ENCODE assay signal across 16 cellular contexts in genomic region chr9:93087971-93088655, GRCh38. TPM values are rescaled to one million over a fixed set of nuclear protein-coding genes. Genes with fewer than 3 reads are reported as not detected.
DNase-seq lines count a peak whose midpoint lies in the region; ATAC-seq, FAIRE-seq and TF ChIP-seq lines count a peak whose summit lies in the region.
"Had no signal": no experiment of that assay in that cellular context is flagged by ENCODE, and none has a peak within 500 bp of the region (broad histone marks: within the 10 kb centered on the region; RNA-seq: fewer than 3 reads in every experiment).

No MANE protein-coding gene starts in this region.

- no TSS peak for BruUV-seq in HepG2 (replicated peaks; lab: Mats Ljungman, UMichigan)

- no peak overlapping the region for H2AFZ ChIP-seq in HepG2 (ENCODE audit: low read length)

- no peak overlapping the region for H3K4me3 Mint-ChIP-seq in activated T-helper 17 cell treated with anti-CD3 and anti-CD28 coated beads, Interleukin-2, amount 50 U/mL, for 72 hours
- H3K4me3 Mint-ChIP-seq: mesothelial cell of epicardium had no signal

- no peak for FAIRE-seq in HepG2 (lab: Jason Lieb, UNC)
- FAIRE-seq: pancreas had no signal

- H3K4me3 ChIP-seq in right lobe of liver (no peak overlapping the region), HepG2 (replicated peaks in 1 of 3; ENCODE audit: insufficient read depth in 1 of 3, low read depth in 2 of 3, low read length in 3 of 3) (no peak overlapping the region), mucosa of descending colon (no peak overlapping the region), vagina (no peak overlapping the region), foreskin fibroblast (ENCODE audit: low read depth in 1 of 2, low read length in 2 of 2) (no peak overlapping the region)
- H3K4me3 ChIP-seq: ascending aorta, pancreas had no signal

- peak overlapping the region; percentile 98 for H3K27ac Mint-ChIP-seq in activated T-helper 17 cell treated with anti-CD3 and anti-CD28 coated beads, Interleukin-2, amount 50 U/mL, for 72 hours
- H3K27ac Mint-ChIP-seq: mesothelial cell of epicardium had no signal

- peaks cover 58% of the 10 kb centered on the region for H3K36me3 Mint-ChIP-seq in activated T-helper 17 cell treated with anti-CD3 and anti-CD28 coated beads, Interleukin-2, amount 50 U/mL, for 72 hours (ENCODE audit: low read depth)

- H3K79me2 ChIP-seq in HepG2 (ENCODE audit: insufficient read depth, low read length), result no peaks in the 10 kb centered on the region

- CTCF ChIA-PET in HepG2 (lab: Yijun Ruan, JAX; ENCODE audit: low intra/inter-chr PET ratio, low total read pairs), result no interaction called here

- DNase-seq in right lobe of liver, result peak in 2 of 3 donors; percentile 19 to 28
- DNase-seq in HepG2 (ENCODE audit: low spot score), result no peak
- peak in 2 of 3 donors; percentile 20 to 33 for DNase-seq in mucosa of descending colon
- peak; percentile 62 to 84 for DNase-seq in vagina (ENCODE audit: extremely low spot score in 2 of 2)
- DNase-seq in foreskin fibroblast, result no peak
- DNase-seq in globus pallidus (ENCODE audit: low spot score), result no peak
- DNase-seq: cortex of kidney, DMS53, KBM-7, NCI-H1048, NCI-H774 had no signal

- no peak overlapping the region for H3K4me2 ChIP-seq in HepG2 (ENCODE audit: low read depth, low read length)

- peaks cover 43% of the 10 kb centered on the region for H3K4me1 Mint-ChIP-seq in activated T-helper 17 cell treated with anti-CD3 and anti-CD28 coated beads, Interleukin-2, amount 50 U/mL, for 72 hours

- peaks cover 7% of the 10 kb centered on the region for H3K9me3 Mint-ChIP-seq in activated T-helper 17 cell treated with anti-CD3 and anti-CD28 coated beads, Interleukin-2, amount 50 U/mL, for 72 hours

- H3K27ac ChIP-seq in right lobe of liver, result no peak overlapping the region
- H3K27ac ChIP-seq in HepG2 (ENCODE audit: extremely low read length, insufficient read depth, low read length), result no peak overlapping the region
- no peak overlapping the region for H3K27ac ChIP-seq in vagina
- H3K27ac ChIP-seq: ascending aorta, pancreas had no signal

- H3K27me3 ChIP-seq in right lobe of liver (no peaks in the 10 kb centered on the region), HepG2 (ENCODE audit: control insufficient read depth in 1 of 2, insufficient read depth in 2 of 2, low read length in 2 of 2) (peaks cover 1 to 5% of the 10 kb centered on the region in 2 experiments; a peak in 2 of 5 replicates), vagina (no peaks in the 10 kb centered on the region)
- H3K27me3 ChIP-seq: ascending aorta, pancreas had no signal

- ATAC-seq in right lobe of liver (no peak), HepG2 (no peak), mucosa of descending colon (no peak), GM21717 (IDR thresholded peaks at IDR 0.05; ENCODE audit: unreplicated experiment) (no peak)
- ATAC-seq in activated T-helper 17 cell treated with anti-CD3 and anti-CD28 coated beads, Interleukin-2, amount 50 U/mL, for 72 hours (replicated peaks), result no peak
- ATAC-seq: pancreas had no signal

- TF ChIP-seq CTCF in right lobe of liver (IDR thresholded peaks at IDR 0.05) (no peak), HepG2 (CRISPR knock-in tag; IDR thresholded peaks at IDR 0.05) (no peak), mucosa of descending colon (IDR thresholded peaks at IDR 0.05) (no peak), vagina (IDR thresholded peaks at IDR 0.05) (no peak), foreskin fibroblast (IDR thresholded peaks at IDR 0.05; ENCODE audit: low read depth, low read length) (no peak)

- no peaks in the 10 kb centered on the region for H4K20me1 ChIP-seq in HepG2 (ENCODE audit: insufficient read depth, low read length)

- no peak overlapping the region for H3K9ac ChIP-seq in HepG2 (ENCODE audit: insufficient read depth, low read depth, low read length)

- intact Hi-C loops in right lobe of liver (cut with DNase I), result no loop called here
- intact Hi-C loops in HepG2 (cut with micrococcal nuclease; ENCODE audit: unreplicated experiment), result no loop called here
- intact Hi-C loops in mucosa of descending colon (cut with DNase I, micrococcal nuclease), result no loop called here
- intact Hi-C loops in vagina (cut with DNase I), result no loop called here

- WGBS in right lobe of liver (ENCODE audit: insufficient coverage, low coverage, low lambda C conversion rate, missing lambda C conversion rate), result 100% methylated on average over 6 of the region's 12 CpGs
- 72% methylated on average over 11 of the region's 12 CpGs for WGBS in HepG2 (ENCODE audit: low lambda C conversion rate)

- H3K27me3 Mint-ChIP-seq in activated T-helper 17 cell treated with anti-CD3 and anti-CD28 coated beads, Interleukin-2, amount 50 U/mL, for 72 hours, result no peaks in the 10 kb centered on the region

- H3K9me3 ChIP-seq in right lobe of liver (no peaks in the 10 kb centered on the region), HepG2 (ENCODE audit: low read length) (no peaks in the 10 kb centered on the region), mucosa of descending colon (no peaks in the 10 kb centered on the region), vagina (peaks cover 7% of the 10 kb centered on the region)
- H3K9me3 ChIP-seq: pancreas had no signal

- in situ Hi-C loops in HepG2 (cut with HindIII; ENCODE audit: extremely low pct_ligation_motif_present, low pct_unique_long_range_greater_than_20kb), result no loop called here

- no peak for TF ChIP-seq RAD21 in HepG2 (CRISPR knock-in tag; IDR thresholded peaks at IDR 0.05)

- H3K4me1 ChIP-seq in right lobe of liver (no peaks in the 10 kb centered on the region), HepG2 (ENCODE audit: insufficient read depth, low read length) (peaks cover 42% of the 10 kb centered on the region), mucosa of descending colon (ENCODE audit: low read depth) (peaks cover 3% of the 10 kb centered on the region), vagina (peaks cover 5% of the 10 kb centered on the region)
- H3K4me1 ChIP-seq: ascending aorta, pancreas had no signal

- TF ChIP-seq POLR2A in right lobe of liver (IDR thresholded peaks at IDR 0.05), result no peak
- TF ChIP-seq POLR2A in HepG2 (IDR thresholded peaks at IDR 0.05; ENCODE audit: insufficient read depth in 1 of 2, low read depth in 2 of 2, low read length in 2 of 2), result no peak
- no peak for TF ChIP-seq POLR2A in vagina (IDR thresholded peaks at IDR 0.05)

- peaks cover 0 to 4% (median 0%) of the 10 kb centered on the region in 4 donors for H3K36me3 ChIP-seq in right lobe of liver
- no peaks in the 10 kb centered on the region for H3K36me3 ChIP-seq in HepG2 (replicated peaks in 1 of 2; ENCODE audit: control insufficient read depth in 1 of 2, insufficient read depth in 2 of 2, low read length in 2 of 2)
- H3K36me3 ChIP-seq in mucosa of descending colon (ENCODE audit: low read depth), result no peaks in the 10 kb centered on the region
- no peaks in the 10 kb centered on the region for H3K36me3 ChIP-seq in vagina
- H3K36me3 ChIP-seq: pancreas had no signal

- TF ChIP-seq EP300 in HepG2 (IDR thresholded peaks at IDR 0.05; ENCODE audit: low read depth in 2 of 2, low read length in 2 of 2) (no peak), HepG2 (CRISPR knock-in tag; IDR thresholded peaks at IDR 0.05; ENCODE audit: borderline replicate concordance) (no peak)

- POLR2A ChIA-PET in HepG2 (lab: Yijun Ruan, JAX), result no interaction called here

RNA-seq across cellular contexts. Expression of gene CARD19, which starts 7.9 kb away (rescaled TPM):
- total RNA-seq in right lobe of liver (10 to 100 TPM in 3 of 6 experiments, 1 to 10 TPM in 3; 6.3 to 31.7 (median 12.1) TPM), HepG2 (2016; rRNA removed; fragmentation: Illumina TruSeq; extraction: Trizol) (15.2 and 18.4 TPM in 2 replicates), mucosa of descending colon (10 to 100 TPM; 39.1 to 47.8 (median 44.2) TPM), vagina (63.3 TPM)
- 15.8 and 20.2 TPM in 2 replicates for total RNA-seq in HepG2 (2016; cell fraction: cytosol; rRNA removed; fragmentation: Illumina TruSeq; extraction: Trizol; ENCODE audit: low read depth)
- total RNA-seq in HepG2 (2016; cell fraction: insoluble cytoplasmic fraction; rRNA removed; fragmentation: Illumina TruSeq; extraction: Trizol), result 18.6 and 20.5 TPM in 2 replicates
- 17.3 and 29.5 TPM in 2 replicates for total RNA-seq in HepG2 (2016; cell fraction: membrane; rRNA removed; fragmentation: Illumina TruSeq; extraction: Trizol)
- 8.3 and 12.2 TPM in 2 replicates for total RNA-seq in HepG2 (2016; cell fraction: nucleus; rRNA removed; fragmentation: Illumina TruSeq; extraction: Trizol)
- 47.2 and 62.0 TPM in 2 replicates for polyA plus RNA-seq in HepG2 (2011; rRNA removed)
- polyA plus RNA-seq in HepG2 (2011; cell fraction: cytosol; rRNA removed), result 33.8 and 73.1 TPM in 2 replicates
- polyA plus RNA-seq in HepG2 (2011; cell fraction: nucleus; rRNA removed), result 101 and 106 TPM in 2 replicates
- polyA plus RNA-seq in HepG2 (2012), result 14.6 TPM in 2 replicates
- polyA plus RNA-seq in HepG2 (2016; cell fraction: cytosol; fragmentation: Illumina TruSeq; extraction: Trizol; ENCODE audit: low read depth), result 16.0 and 27.0 TPM in 2 replicates
- 14.7 and 18.5 TPM in 2 replicates for polyA plus RNA-seq in HepG2 (2016; cell fraction: insoluble cytoplasmic fraction; fragmentation: Illumina TruSeq; extraction: Trizol; ENCODE audit: low read depth)
- polyA plus RNA-seq in HepG2 (2016; cell fraction: membrane; fragmentation: Illumina TruSeq; extraction: Trizol; ENCODE audit: low read depth), result 13.4 and 18.5 TPM in 2 replicates
- 25.1 and 25.9 TPM in 2 replicates for polyA plus RNA-seq in HepG2 (2016; cell fraction: nucleus; fragmentation: Illumina TruSeq; extraction: Trizol; ENCODE audit: insufficient read depth, low read depth)
- polyA minus RNA-seq in HepG2 (2011; rRNA and poly(A)+ RNA removed; ENCODE audit: low replicate concordance), result 11.5 and 28.1 TPM in 2 replicates
- polyA minus RNA-seq in HepG2 (2011; cell fraction: cytosol; rRNA and poly(A)+ RNA removed), result 14.0 and 17.6 TPM in 2 replicates
- 11.3 and 12.8 TPM in 2 replicates for polyA minus RNA-seq in HepG2 (2011; cell fraction: nucleus; rRNA and poly(A)+ RNA removed)
- 10 to 100 TPM; 83.6 to 87.3 TPM for total RNA-seq in activated T-helper 17 cell treated with anti-CD3 and anti-CD28 coated beads, Interleukin-2, amount 50 U/mL, for 72 hours

RNA-seq across cellular contexts. Expression of gene SUSD3, which starts 29.6 kb away (rescaled TPM):
- total RNA-seq in right lobe of liver, result 10 to 100 TPM in 4 of 6 experiments, 1 to 10 TPM in 2; 6.5 to 51.5 (median 31.2) TPM
- total RNA-seq in HepG2 (2016; rRNA removed; fragmentation: Illumina TruSeq; extraction: Trizol), result 6.0 and 7.0 TPM in 2 replicates
- 10.2 and 12.4 TPM in 2 replicates for total RNA-seq in HepG2 (2016; cell fraction: cytosol; rRNA removed; fragmentation: Illumina TruSeq; extraction: Trizol; ENCODE audit: low read depth)
- total RNA-seq in HepG2 (2016; cell fraction: insoluble cytoplasmic fraction; rRNA removed; fragmentation: Illumina TruSeq; extraction: Trizol), result 6.3 and 8.8 TPM in 2 replicates
- 10.0 and 14.6 TPM in 2 replicates for total RNA-seq in HepG2 (2016; cell fraction: membrane; rRNA removed; fragmentation: Illumina TruSeq; extraction: Trizol)
- 4.9 and 5.2 TPM in 2 replicates for total RNA-seq in HepG2 (2016; cell fraction: nucleus; rRNA removed; fragmentation: Illumina TruSeq; extraction: Trizol)
- 9.1 and 11.7 TPM in 2 replicates for polyA plus RNA-seq in HepG2 (2011; rRNA removed)
- 6.2 and 9.7 TPM in 2 replicates for polyA plus RNA-seq in HepG2 (2011; cell fraction: cytosol; rRNA removed)
- polyA plus RNA-seq in HepG2 (2011; cell fraction: nucleus; rRNA removed), result 4.6 and 5.9 TPM in 2 replicates
- 4.2 and 5.4 TPM in 2 replicates for polyA plus RNA-seq in HepG2 (2012)
- polyA plus RNA-seq in HepG2 (2016; cell fraction: cytosol; fragmentation: Illumina TruSeq; extraction: Trizol; ENCODE audit: low read depth), result 12.5 and 16.5 TPM in 2 replicates
- 5.3 and 7.1 TPM in 2 replicates for polyA plus RNA-seq in HepG2 (2016; cell fraction: insoluble cytoplasmic fraction; fragmentation: Illumina TruSeq; extraction: Trizol; ENCODE audit: low read depth)
- polyA plus RNA-seq in HepG2 (2016; cell fraction: membrane; fragmentation: Illumina TruSeq; extraction: Trizol; ENCODE audit: low read depth), result 12.6 and 14.6 TPM in 2 replicates
- polyA plus RNA-seq in HepG2 (2016; cell fraction: nucleus; fragmentation: Illumina TruSeq; extraction: Trizol; ENCODE audit: insufficient read depth, low read depth), result 9.7 and 10.7 TPM in 2 replicates
- polyA minus RNA-seq in HepG2 (2011; rRNA and poly(A)+ RNA removed; ENCODE audit: low replicate concordance), result 7.9 TPM in 1 of 2 replicates, not detected in the other
- 1.8 and 2.8 TPM in 2 replicates for polyA minus RNA-seq in HepG2 (2011; cell fraction: cytosol; rRNA and poly(A)+ RNA removed)
- polyA minus RNA-seq in HepG2 (2011; cell fraction: nucleus; rRNA and poly(A)+ RNA removed), result 0.90 and 0.99 TPM in 2 replicates
- 10 to 100 TPM; 45.4 to 68.4 TPM for total RNA-seq in activated T-helper 17 cell treated with anti-CD3 and anti-CD28 coated beads, Interleukin-2, amount 50 U/mL, for 72 hours
- 1 to 10 TPM; 1.2 to 2.5 (median 1.8) TPM for total RNA-seq in mucosa of descending colon
- 25.0 TPM for total RNA-seq in vagina
- total RNA-seq: ascending aorta had no signal

RNA-seq across cellular contexts. Expression of gene NINJ1, which starts 45.9 kb away (rescaled TPM):
- total RNA-seq in right lobe of liver, result 100 to 1,000 TPM in 1 of 6 experiments, 10 to 100 TPM in 5; 35.6 to 103 (median 65.1) TPM
- 77.1 and 92.1 TPM in 2 replicates for total RNA-seq in HepG2 (2016; rRNA removed; fragmentation: Illumina TruSeq; extraction: Trizol)
- total RNA-seq in HepG2 (2016; cell fraction: cytosol; rRNA removed; fragmentation: Illumina TruSeq; extraction: Trizol; ENCODE audit: low read depth), result 104 and 127 TPM in 2 replicates
- total RNA-seq in HepG2 (2016; cell fraction: insoluble cytoplasmic fraction; rRNA removed; fragmentation: Illumina TruSeq; extraction: Trizol), result 66.8 and 94.8 TPM in 2 replicates
- total RNA-seq in HepG2 (2016; cell fraction: membrane; rRNA removed; fragmentation: Illumina TruSeq; extraction: Trizol), result 149 and 180 TPM in 2 replicates
- 48.9 and 58.7 TPM in 2 replicates for total RNA-seq in HepG2 (2016; cell fraction: nucleus; rRNA removed; fragmentation: Illumina TruSeq; extraction: Trizol)
- polyA plus RNA-seq in HepG2 (2011; rRNA removed), result 81.2 and 109 TPM in 2 replicates
- polyA plus RNA-seq in HepG2 (2011; cell fraction: cytosol; rRNA removed), result 83.2 and 110 TPM in 2 replicates
- 62.3 and 83.6 TPM in 2 replicates for polyA plus RNA-seq in HepG2 (2011; cell fraction: nucleus; rRNA removed)
- polyA plus RNA-seq in HepG2 (2012), result 77.3 and 145 TPM in 2 replicates
- 196 and 226 TPM in 2 replicates for polyA plus RNA-seq in HepG2 (2016; cell fraction: cytosol; fragmentation: Illumina TruSeq; extraction: Trizol; ENCODE audit: low read depth)
- 104 and 130 TPM in 2 replicates for polyA plus RNA-seq in HepG2 (2016; cell fraction: insoluble cytoplasmic fraction; fragmentation: Illumina TruSeq; extraction: Trizol; ENCODE audit: low read depth)
- polyA plus RNA-seq in HepG2 (2016; cell fraction: membrane; fragmentation: Illumina TruSeq; extraction: Trizol; ENCODE audit: low read depth), result 235 and 242 TPM in 2 replicates
- 122 and 127 TPM in 2 replicates for polyA plus RNA-seq in HepG2 (2016; cell fraction: nucleus; fragmentation: Illumina TruSeq; extraction: Trizol; ENCODE audit: insufficient read depth, low read depth)
- polyA minus RNA-seq in HepG2 (2011; rRNA and poly(A)+ RNA removed; ENCODE audit: low replicate concordance), result 22.5 and 101 TPM in 2 replicates
- 26.1 and 26.7 TPM in 2 replicates for polyA minus RNA-seq in HepG2 (2011; cell fraction: cytosol; rRNA and poly(A)+ RNA removed)
- polyA minus RNA-seq in HepG2 (2011; cell fraction: nucleus; rRNA and poly(A)+ RNA removed), result 17.8 and 21.8 TPM in 2 replicates
- total RNA-seq in activated T-helper 17 cell treated with anti-CD3 and anti-CD28 coated beads, Interleukin-2, amount 50 U/mL, for 72 hours, result 100 to 1,000 TPM in 1 of 2 donors, 10 to 100 TPM in 1; 56.0 to 197 TPM
- 10 to 100 TPM; 19.5 to 68.9 (median 23.2) TPM for total RNA-seq in mucosa of descending colon
- 78.6 TPM for total RNA-seq in vagina

Comparison
In these comparisons a context has a peak if more than half of its experiments do, and no peak if none do; other contexts are left out.
1. DNase-seq: peak in right lobe of liver (2 of 3), mucosa of descending colon (2 of 3) and vagina (2 of 2); none in HepG2 (single experiment), foreskin fibroblast (0 of 2) and globus pallidus (single experiment).